29 cellular contexts compared by ENCODE assay signal in the genomic region with DNA sequence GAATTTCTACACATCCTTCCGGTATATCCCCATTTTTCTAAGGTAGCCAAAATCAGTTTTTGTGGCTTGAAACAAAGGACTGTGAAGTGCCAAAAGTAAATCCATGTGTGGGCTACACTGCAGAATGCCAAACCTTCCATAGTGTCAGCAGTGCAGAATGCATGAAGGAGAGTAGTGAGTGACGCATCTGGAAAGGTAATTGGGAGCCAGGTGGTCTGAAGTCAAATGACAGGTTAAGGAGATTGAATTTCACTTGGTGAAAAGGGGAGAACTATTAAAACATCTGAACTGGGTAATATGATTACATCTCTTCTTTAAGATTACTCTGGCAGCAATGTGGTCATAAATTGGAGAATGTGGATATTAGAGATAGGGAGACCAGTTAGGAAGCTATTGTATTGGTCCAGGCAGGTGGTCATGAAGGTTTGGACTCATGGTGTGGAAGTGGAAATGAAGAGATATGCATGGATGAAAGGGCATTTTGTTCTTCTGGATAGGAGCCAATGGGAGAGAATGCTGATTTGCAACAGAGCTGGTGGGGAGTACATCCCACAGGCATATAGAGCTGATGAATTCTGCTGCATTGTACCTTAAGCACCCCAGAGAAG.
DNase-seq lines count a peak whose midpoint lies in the region; ATAC-seq, FAIRE-seq and TF ChIP-seq lines count a peak whose summit lies in the region.
"Had no signal": no experiment of that assay in that cellular context is flagged by ENCODE, and none has a peak within 500 bp of the region (broad histone marks: within the 10 kb centered on the region; RNA-seq: fewer than 3 reads in every experiment).

No MANE protein-coding gene starts in this region.

- no peak for ATAC-seq in HG03175 (IDR thresholded peaks at IDR 0.05; ENCODE audit: unreplicated experiment)
- ATAC-seq in GM19351 (IDR thresholded peaks at IDR 0.05; ENCODE audit: unreplicated experiment) = no peak
- ATAC-seq: GM23338; naive thymus-derived CD8-positive, alpha-beta T cell; SK-N-SH treated with all-trans-retinoic acid at 6 μM for 48 hours had no signal

- TF ChIP-seq CTCF in VCaP (conservative IDR thresholded peaks at IDR 0.05) = no peak

- DNase-seq in COLO668 (lab: John Stamatoyannopoulos, UW; ENCODE audit: unreplicated experiment) (peak; percentile 19), NCI-H128 (lab: John Stamatoyannopoulos, UW; ENCODE audit: unreplicated experiment) (peak; percentile 78), NCI-H2171 treated with DMSO at 0.1 percent for 48 hours (lab: John Stamatoyannopoulos, UW) (peak; percentile 99), GM12891 (ENCODE audit: insufficient read length, low spot score) (no peak), urothelium cell line (ENCODE audit: low spot score) (no peak)
- DNase-seq: activated B cell treated with CpG ODN at 0.5 μM for 24 hours; activated CD4-positive, alpha-beta memory T cell treated with anti-CD3 and anti-CD28 coated beads, Interleukin-2, amount 10 ng/mL, durations not matched to agents 7 days and 5 days; activated gamma-delta T cell treated with Interleukin-2 at 50 U/mL for 16 hours; activated T-cell treated with anti-CD3 and anti-CD28 coated beads for 4 hours; cortex of kidney; GDM1; glutamatergic neuron; left cardiac atrium; naive thymus-derived CD8-positive, alpha-beta T cell; NCI-H187 treated with DMSO at 0.1 percent for 48 hours; ovary; right lobe of liver; stimulated activated CD4-positive, alpha-beta T cell treated with anti-CD3 and anti-CD28 coated beads, Interleukin-15, amount 100 ng/mL, for 24 hours had no signal

- peak overlapping the region; percentile 38 for H3K27ac ChIP-seq in VCaP
- H3K27ac ChIP-seq: ovary, right lobe of liver, RWPE1, vagina had no signal

- FAIRE-seq in GM12891 (lab: Jason Lieb, UNC) (no peak), urothelium cell line (lab: Jason Lieb, UNC) (no peak)
- FAIRE-seq: A204.1, bronchial epithelial cell, D721Med, endometrium had no signal

- no peak for TF ChIP-seq POLR2A in GM12891 (IDR thresholded peaks at IDR 0.05; ENCODE audit: low read depth, low read length)

TF ChIP-seq in GM12891, 5 proteins besides CTCF, POLR2A, EP300 and RAD21:
- no peak for TF ChIP-seq PAX5 (IDR thresholded peaks at IDR 0.05; ENCODE audit: insufficient read depth, low read length, severe bottlenecking)
TF ChIP-seq in GM12891: peak in this region for 0.

Comparison
In these comparisons a context has a peak if more than half of its experiments do, and no peak if none do; other contexts are left out.
1. DNase-seq: peak in COLO668 (single experiment), NCI-H128 (single experiment) and NCI-H2171 treated with DMSO at 0.1 percent for 48 hours (single experiment); none in GM12891 (single experiment) and urothelium cell line (single experiment).